ENCODE assay signal across 14 cellular contexts in the genomic region with DNA sequence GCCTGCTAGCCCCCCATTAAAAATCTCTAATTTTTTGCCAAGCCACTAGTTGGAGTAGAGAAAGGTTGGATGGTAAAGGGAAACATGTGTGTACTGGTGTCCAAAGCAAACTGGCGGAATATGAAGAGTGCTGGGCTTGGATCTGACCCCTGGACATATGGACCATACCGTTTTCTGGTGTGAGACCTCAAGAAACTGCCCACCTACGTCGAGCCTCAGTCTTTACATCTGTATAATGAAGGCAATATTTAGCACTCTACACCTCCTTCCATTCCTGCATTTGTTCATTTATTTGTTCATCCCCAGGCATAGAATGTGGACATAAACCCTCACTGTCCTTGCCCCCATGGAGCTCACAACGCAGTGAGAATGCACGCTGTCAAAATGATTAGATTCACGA.
DNase-seq lines count a peak whose midpoint lies in the region; ATAC-seq and TF ChIP-seq lines count a peak whose summit lies in the region.
"Had no signal": no experiment of that assay in that cellular context is flagged by ENCODE, and none has a peak within 500 bp of the region (broad histone marks: within the 10 kb centered on the region; RNA-seq: fewer than 3 reads in every experiment).

No MANE protein-coding gene starts in this region.

- intact Hi-C loops in HCT116 (cut with micrococcal nuclease) = no loop called here
- intact Hi-C loops in OCI-LY7 (cut with micrococcal nuclease; ENCODE audit: unreplicated experiment) = loop anchor here (10.0 kb wide), 1 partner anchor 1703 kb away; no protein-coding TSS in a partner anchor

- CTCF ChIA-PET in HCT116 (lab: Charles Lee) (no interaction called here), OCI-LY7 (lab: Charles Lee; ENCODE audit: unreplicated experiment) (interaction anchor here (0.9 to 1.1 kb wide), 2 partner anchors 139 to 148 kb away, joined by 3 read pairs; no protein-coding TSS in a partner anchor)

- no TSS peak for BruUV-seq in HCT116 (replicated peaks; lab: Mats Ljungman, UMichigan)
- no TSS peak for BruUV-seq in OCI-LY7 (replicated peaks; lab: Mats Ljungman, UMichigan)

- H3K9me2 ChIP-seq in HCT116 (ENCODE audit: insufficient read depth) = no peaks in the 10 kb centered on the region
- no peaks in the 10 kb centered on the region for H3K9me2 ChIP-seq in OCI-LY7 (ENCODE audit: insufficient read depth, low read length)
- H3K9me2 ChIP-seq in hepatocyte (replicated peaks; ENCODE audit: insufficient read depth) = no peaks in the 10 kb centered on the region

- H3K79me2 ChIP-seq in HCT116 (ENCODE audit: insufficient read depth, low read length) = no peaks in the 10 kb centered on the region
- peaks cover 6% of the 10 kb centered on the region; the same call in 1 of the 2 replicates for H3K79me2 ChIP-seq in OCI-LY7 (ENCODE audit: insufficient read depth, low read depth, low read length)
- no peaks in the 10 kb centered on the region for H3K79me2 ChIP-seq in hepatocyte
- H3K79me2 ChIP-seq in smooth muscle cell (ENCODE audit: low read depth) = no peaks in the 10 kb centered on the region

- H3F3A ChIP-seq in smooth muscle cell (ENCODE audit: low read depth) = no peaks in the 10 kb centered on the region

- no peaks in the 10 kb centered on the region for H3K9me3 ChIP-seq in HCT116 (ENCODE audit: control insufficient read depth in 1 of 2, insufficient read depth in 1 of 2, low read depth in 1 of 2, low read length in 2 of 2)
- H3K9me3 ChIP-seq in OCI-LY7 (ENCODE audit: low read length) = no peaks in the 10 kb centered on the region
- no peaks in the 10 kb centered on the region for H3K9me3 ChIP-seq in hepatocyte (ENCODE audit: low read depth)
- no peaks in the 10 kb centered on the region for H3K9me3 ChIP-seq in smooth muscle cell (replicated peaks; ENCODE audit: low read depth)
- no peaks in the 10 kb centered on the region for H3K9me3 ChIP-seq in MG63

- no peak for TF ChIP-seq RAD21 in HCT116 (IDR thresholded peaks at IDR 0.05; ENCODE audit: low read depth)

- no peak for ATAC-seq in HCT116

- no peaks in the 10 kb centered on the region for H3K27me3 ChIP-seq in HCT116 (ENCODE audit: insufficient read depth, low read length)
- no peaks in the 10 kb centered on the region for H3K27me3 ChIP-seq in hepatocyte
- H3K27me3 ChIP-seq in smooth muscle cell (ENCODE audit: low read depth) = no peaks in the 10 kb centered on the region
- no peaks in the 10 kb centered on the region for H3K27me3 ChIP-seq in MG63

- POLR2A ChIA-PET in HCT116 (lab: Charles Lee) (no interaction called here), OCI-LY7 (lab: Charles Lee) (interaction anchor here (0.9 to 1.7 kb wide), 4 partner anchors 69 to 204 kb away, joined by 3 to 5 read pairs (median 4); no protein-coding TSS in a partner anchor)

- H2AFZ ChIP-seq in HCT116 (ENCODE audit: low read depth, low read length, poor library complexity, severe bottlenecking) (no peak overlapping the region), OCI-LY7 (ENCODE audit: low read length) (no peak overlapping the region), hepatocyte (no peak overlapping the region), smooth muscle cell (ENCODE audit: low read depth) (no peak overlapping the region)

- TF ChIP-seq CTCF in HCT116 (IDR thresholded peaks at IDR 0.05 in 2 of 3, conservative IDR thresholded peaks at IDR 0.05 in 1 of 3; ENCODE audit: borderline replicate concordance in 1 of 3, insufficient read depth in 1 of 3, low read depth in 2 of 3, low read length in 2 of 3) (no peak), OCI-LY7 (conservative IDR thresholded peaks at IDR 0.05; ENCODE audit: low read length) (no peak), hepatocyte (IDR thresholded peaks at IDR 0.05; ENCODE audit: poor library complexity) (no peak), smooth muscle cell (IDR thresholded peaks at IDR 0.05; ENCODE audit: borderline replicate concordance, insufficient read depth, poor library complexity, severe bottlenecking) (no peak)

- H4K20me1 ChIP-seq in HCT116 (ENCODE audit: insufficient read depth) (no peaks in the 10 kb centered on the region), OCI-LY7 (ENCODE audit: insufficient read depth, low read length) (no peaks in the 10 kb centered on the region), hepatocyte (ENCODE audit: insufficient read depth, poor library complexity, severe bottlenecking) (no peaks in the 10 kb centered on the region), smooth muscle cell (ENCODE audit: low read depth) (no peaks in the 10 kb centered on the region)

- RAD21 ChIA-PET in HCT116 (lab: Charles Lee; ENCODE audit: low non-redundant PET in 1 of 2, low total read pairs in 2 of 2, uncharacterized antibody in 2 of 2, unreplicated experiment in 2 of 2) = no interaction called here

- no peak overlapping the region for H3K9ac ChIP-seq in HCT116 (ENCODE audit: low read length)
- no peak overlapping the region for H3K9ac ChIP-seq in smooth muscle cell (ENCODE audit: low read depth)

- H3K4me2 ChIP-seq in HCT116 (ENCODE audit: low read length) (peak overlapping the region; percentile 45), OCI-LY7 (ENCODE audit: low read length) (peak overlapping the region; percentile 15; the same call in 1 of the 2 replicates), hepatocyte (no peak overlapping the region), smooth muscle cell (no peak overlapping the region)

- WGBS in hepatocyte (ENCODE audit: low lambda C conversion rate, missing lambda C conversion rate) = 91% methylated on average over 7 of the region's 7 CpGs
- WGBS in smooth muscle cell (ENCODE audit: low lambda C conversion rate) = 97% methylated on average over 7 of the region's 7 CpGs

- H3K36me3 ChIP-seq in HCT116 (ENCODE audit: control insufficient read depth in 1 of 2, insufficient read depth in 2 of 2, low read length in 2 of 2) (no peaks in the 10 kb centered on the region), OCI-LY7 (ENCODE audit: insufficient read depth, low read length) (peaks cover 14% of the 10 kb centered on the region), hepatocyte (replicated peaks; ENCODE audit: insufficient read depth, low read depth) (no peaks in the 10 kb centered on the region), smooth muscle cell (ENCODE audit: low read depth) (no peaks in the 10 kb centered on the region), MG63 (no peaks in the 10 kb centered on the region)

- H3K27ac ChIP-seq in HCT116 (ENCODE audit: low read depth, low read length) (peak overlapping the region; percentile 81), OCI-LY7 (ENCODE audit: low read depth, low read length, poor library complexity, severe bottlenecking) (no peak overlapping the region), hepatocyte (peak overlapping the region; percentile 25), smooth muscle cell (ENCODE audit: low read depth) (peak overlapping the region; percentile 37)

- H3K4me3 ChIP-seq in HCT116 (replicated peaks in 1 of 2; ENCODE audit: low read depth in 1 of 2, low read length in 2 of 2) (no peak overlapping the region), OCI-LY7 (ENCODE audit: low read depth, low read length, poor library complexity, severe bottlenecking) (no peak overlapping the region), hepatocyte (no peak overlapping the region), smooth muscle cell (no peak overlapping the region), MG63 (no peak overlapping the region)

- peaks cover 56 to 57% of the 10 kb centered on the region in 2 experiments for H3K4me1 ChIP-seq in HCT116 (ENCODE audit: control insufficient read depth in 1 of 2, insufficient read depth in 2 of 2, low read length in 2 of 2)
- peaks cover 82% of the 10 kb centered on the region for H3K4me1 ChIP-seq in OCI-LY7 (ENCODE audit: insufficient read depth, low read length, poor library complexity, severe bottlenecking)
- H3K4me1 ChIP-seq in hepatocyte (ENCODE audit: insufficient read depth) = peaks cover 16% of the 10 kb centered on the region
- H3K4me1 ChIP-seq in smooth muscle cell (ENCODE audit: low read depth) = peaks cover 3% of the 10 kb centered on the region

- TF ChIP-seq POLR2A in HCT116 (IDR thresholded peaks at IDR 0.05; ENCODE audit: borderline replicate concordance, extremely low read depth, insufficient read depth, insufficient read length) (no peak), erythroblast (IDR thresholded peaks at IDR 0.05; ENCODE audit: low read length) (no peak)

- no peak for DNase-seq in HCT116 (ENCODE audit: low read depth, low spot score)
- no peak for DNase-seq in OCI-LY7 (ENCODE audit: low spot score)
- DNase-seq in hepatocyte (ENCODE audit: low spot score) = no peak
- DNase-seq in smooth muscle cell (lab: John Stamatoyannopoulos, UW; ENCODE audit: unreplicated experiment) = no peak
- no peak for DNase-seq in HuH-7.5 (ENCODE audit: low spot score)
- no peak for DNase-seq in erythroblast (lab: John Stamatoyannopoulos, UW)
- no peak for DNase-seq in MG63
- DNase-seq in stimulated activated CD4-positive, alpha-beta T cell treated with anti-CD3 and anti-CD28 coated beads, Interleukin-15, amount 100 ng/mL, for 24 hours = no peak
- DNase-seq: CD8-positive, alpha-beta memory T cell; DMS53; MV-4-11; NCI-H748 treated with DMSO at 0.1 percent for 48 hours; NK-92 treated with Interleukin-12 subunit alpha and Interleukin-12 subunit beta, amount 100 ng/mL, for 24 hours; SHP77 had no signal

TF ChIP-seq in HCT116, 20 proteins besides CTCF, POLR2A, EP300 and RAD21 (continues in another document):
- TF ChIP-seq EZH2phosphoT487 (IDR thresholded peaks at IDR 0.05; ENCODE audit: borderline replicate concordance) = no peak
- no peak for TF ChIP-seq YY1 (IDR thresholded peaks at IDR 0.05; ENCODE audit: extremely low read depth, insufficient replicate concordance, low read depth, low read length)
- TF ChIP-seq SIN3A (IDR thresholded peaks at IDR 0.05; ENCODE audit: low read depth) = no peak
- no peak for TF ChIP-seq EZH2 (IDR thresholded peaks at IDR 0.05)
- TF ChIP-seq, protein P1, sequence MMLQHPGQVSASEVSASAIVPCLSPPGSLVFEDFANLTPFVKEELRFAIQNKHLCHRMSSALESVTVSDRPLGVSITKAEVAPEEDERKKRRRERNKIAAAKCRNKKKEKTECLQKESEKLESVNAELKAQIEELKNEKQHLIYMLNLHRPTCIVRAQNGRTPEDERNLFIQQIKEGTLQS (IDR thresholded peaks at IDR 0.05) = no peak
- no peak for TF ChIP-seq FOSL1 (IDR thresholded peaks at IDR 0.05; ENCODE audit: low read depth)

Comparison
In these comparisons a context has a peak if more than half of its experiments do, and no peak if none do; other contexts are left out.
1. H3K4me2 ChIP-seq: peak in HCT116 (single experiment) and OCI-LY7 (single experiment); none in hepatocyte (single experiment) and smooth muscle cell (single experiment).